Comparison of ENCODE assay signal across 18 cellular contexts in genomic region chr5:74233091-74233490, GRCh38.
"Had no signal": no experiment of that assay in that cellular context is flagged by ENCODE, and none has a peak within 500 bp of the region (broad histone marks: within the 10 kb centered on the region; RNA-seq: fewer than 3 reads in every experiment).

No MANE protein-coding gene starts in this region.

- ATAC-seq: left lobe of liver, T-helper 17 cell had no signal

- H3K9me3 Mint-ChIP-seq: activated CD4-positive, alpha-beta T cell treated with anti-CD3 and anti-CD28 coated beads, Interleukin-2, amount 10 ng/mL, durations not matched to agents 7 days and 5 days; activated T-helper 2 cell treated with anti-CD3 and anti-CD28 coated beads, Interferon-gamma antibody, Interleukin-2, Interleukin-4, amounts not matched to agents 10 μg/mL and 5 μg/mL and 100 μg/mL, durations not matched to agents 14 hours and 24 hours and 36 hours; endodermal cell; stimulated activated effector memory CD8-positive, alpha-beta T cell treated with anti-CD3 and anti-CD28 coated beads, Interleukin-12 subunit alpha, Interleukin-12 subunit beta, amount 100 ng/mL, for 72 hours had no signal

- H3K4me1 Mint-ChIP-seq: activated CD4-positive, alpha-beta T cell treated with anti-CD3 and anti-CD28 coated beads, Interleukin-2, amount 10 ng/mL, durations not matched to agents 7 days and 5 days; endodermal cell; memory B cell; stimulated activated effector memory CD8-positive, alpha-beta T cell treated with anti-CD3 and anti-CD28 coated beads, Interleukin-12 subunit alpha, Interleukin-12 subunit beta, amount 100 ng/mL, for 72 hours; T-helper 17 cell had no signal

- H3K36me3 ChIP-seq: adrenal gland, ovary, tibial artery had no signal

- H3K27me3 ChIP-seq: adrenal gland, ovary, tibial artery had no signal

- H3K27ac ChIP-seq: adrenal gland, ovary, tibial artery had no signal

- H3K4me3 Mint-ChIP-seq: activated CD4-positive, alpha-beta T cell treated with anti-CD3 and anti-CD28 coated beads, Interleukin-2, amount 10 ng/mL, durations not matched to agents 7 days and 5 days; endodermal cell; memory B cell; stimulated activated effector memory CD8-positive, alpha-beta T cell treated with anti-CD3 and anti-CD28 coated beads, Interleukin-12 subunit alpha, Interleukin-12 subunit beta, amount 100 ng/mL, for 72 hours; T-helper 17 cell had no signal

- H3K27ac Mint-ChIP-seq: activated CD4-positive, alpha-beta T cell treated with anti-CD3 and anti-CD28 coated beads, Interleukin-2, amount 10 ng/mL, durations not matched to agents 7 days and 5 days; activated T-helper 2 cell treated with anti-CD3 and anti-CD28 coated beads, Interferon-gamma antibody, Interleukin-2, Interleukin-4, amounts not matched to agents 10 μg/mL and 5 μg/mL and 100 μg/mL, durations not matched to agents 14 hours and 24 hours and 36 hours; endodermal cell; memory B cell; stimulated activated effector memory CD8-positive, alpha-beta T cell treated with anti-CD3 and anti-CD28 coated beads, Interleukin-12 subunit alpha, Interleukin-12 subunit beta, amount 100 ng/mL, for 72 hours; T-helper 17 cell had no signal

- DNase-seq: activated CD4-positive, alpha-beta T cell treated with anti-CD3 and anti-CD28 coated beads, Interleukin-2, amount 10 ng/mL, durations not matched to agents 7 days and 5 days; activated CD4-positive, CD25-positive, alpha-beta regulatory T cell; activated CD8-positive, alpha-beta memory T cell treated with anti-CD3 and anti-CD28 coated beads for 24 hours; activated naive CD4-positive, alpha-beta T cell treated with anti-CD3 and anti-CD28 coated beads, Interleukin-2, amount 50 U/mL, for 16 hours; adrenal gland; cerebellar nuclear complex; dermis blood vessel endothelial cell; endodermal cell; ovary; retina; small intestine; T-helper 17 cell; tibial artery had no signal

- H3K36me3 Mint-ChIP-seq: memory B cell; stimulated activated effector memory CD8-positive, alpha-beta T cell treated with anti-CD3 and anti-CD28 coated beads, Interleukin-12 subunit alpha, Interleukin-12 subunit beta, amount 100 ng/mL, for 72 hours had no signal

- H3K9me3 ChIP-seq: adrenal gland, ovary, tibial artery had no signal

- H3K4me1 ChIP-seq: adrenal gland, tibial artery had no signal

- H3K4me3 ChIP-seq: adrenal gland, ovary, tibial artery had no signal

- FAIRE-seq: small intestine, TTC549 had no signal
